Comparison of ENCODE assay signal across 13 cellular contexts in the genomic region with DNA sequence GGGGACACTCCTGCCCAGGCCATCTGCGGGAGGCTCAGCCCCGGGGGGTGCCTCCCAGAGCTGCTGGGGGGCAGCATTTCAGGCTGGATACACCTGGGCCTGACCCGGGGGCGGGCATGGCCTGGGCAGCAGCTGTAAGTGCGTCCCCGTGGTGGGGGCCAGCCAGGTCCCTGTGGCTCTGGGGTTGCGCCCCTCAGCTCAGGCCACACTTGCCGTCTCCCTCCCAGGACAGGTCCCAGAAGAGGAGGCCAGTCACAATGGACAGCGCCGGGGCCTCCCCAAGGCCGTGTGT. TPM values are rescaled to one million over a fixed set of nuclear protein-coding genes. Genes with fewer than 3 reads are reported as not detected.
A peak's percentile ranks its signal among the peaks of the same experiment; 100 is the strongest.
DNase-seq lines count a peak whose midpoint lies in the region; ATAC-seq and TF ChIP-seq lines count a peak whose summit lies in the region.
"Had no signal": no experiment of that assay in that cellular context is flagged by ENCODE, and none has a peak within 500 bp of the region (broad histone marks: within the 10 kb centered on the region; RNA-seq: fewer than 3 reads in every experiment).

No MANE protein-coding gene starts in this region.

- no peaks in the 10 kb centered on the region for H3K4me1 Mint-ChIP-seq in WTC11
- H3K4me1 Mint-ChIP-seq in CD4-positive, alpha-beta memory T cell, result no peaks in the 10 kb centered on the region

- H3K27me3 ChIP-seq in HCT116 (ENCODE audit: insufficient read depth, low read length) (no peaks in the 10 kb centered on the region), mesenchymal stem cell (ENCODE audit: control insufficient read depth in 1 of 2, insufficient read depth in 1 of 2, low read length in 2 of 2) (no peaks in the 10 kb centered on the region)
- H3K27me3 ChIP-seq in CD4-positive, alpha-beta memory T cell (ENCODE audit: insufficient read depth, low read length), result no peaks in the 10 kb centered on the region

- no peak overlapping the region for H2BK12ac ChIP-seq in mesenchymal stem cell (ENCODE audit: low read length in 2 of 2)

- H2BK15ac ChIP-seq in mesenchymal stem cell (ENCODE audit: low read depth, poor library complexity, severe bottlenecking), result no peak overlapping the region

- no peaks in the 10 kb centered on the region for H4K20me1 ChIP-seq in HCT116 (ENCODE audit: insufficient read depth)

- CTCF ChIA-PET in HCT116 (lab: Charles Lee), result interaction anchor here (0.9 to 1.4 kb wide), 3 partner anchors 15 to 40 kb away, joined by 3 to 5 read pairs (median 4); no protein-coding TSS in a partner anchor
- CTCF ChIA-PET in WTC11 (lab: Charles Lee), result interaction anchor here (1.1 to 2.1 kb wide), 5 partner anchors 9 to 222 kb away, joined by 3 to 8 read pairs (median 5); no protein-coding TSS in a partner anchor
- CTCF ChIA-PET in CD4-positive, alpha-beta memory T cell (lab: Charles Lee; ENCODE audit: partially characterized antibody), result no interaction called here

- TF ChIP-seq POLR2A in HCT116 (IDR thresholded peaks at IDR 0.05; ENCODE audit: borderline replicate concordance, extremely low read depth, insufficient read depth, insufficient read length), result no peak

- no peak overlapping the region for H3K4me2 ChIP-seq in HCT116 (ENCODE audit: low read length)
- no peak overlapping the region for H3K4me2 ChIP-seq in mesenchymal stem cell (ENCODE audit: low read length, poor library complexity, severe bottlenecking)

- H3K18ac ChIP-seq in mesenchymal stem cell (ENCODE audit: low read depth in 1 of 2, low read length in 2 of 2), result no peak overlapping the region

- no peak overlapping the region for H3K4ac ChIP-seq in mesenchymal stem cell (ENCODE audit: low read depth in 1 of 2, low read length in 2 of 2)

- no peak overlapping the region for H2AK5ac ChIP-seq in mesenchymal stem cell (ENCODE audit: low read length, severe bottlenecking)

- H3K23ac ChIP-seq in mesenchymal stem cell (ENCODE audit: low read length in 2 of 2), result no peak overlapping the region

- H3K36me3 ChIP-seq in HCT116 (ENCODE audit: control insufficient read depth in 1 of 2, insufficient read depth in 2 of 2, low read length in 2 of 2) (peaks cover 0 to 6% of the 10 kb centered on the region in 2 experiments; a peak in 2 of 4 replicates), mesenchymal stem cell (ENCODE audit: control insufficient read depth in 1 of 2, insufficient read depth in 2 of 2, low read depth in 1 of 2, low read length in 2 of 2) (peaks cover 16 to 97% of the 10 kb centered on the region in 2 experiments)
- peaks cover 8% of the 10 kb centered on the region for H3K36me3 ChIP-seq in CD4-positive, alpha-beta memory T cell (ENCODE audit: insufficient read depth, low read length)

- H3K27me3 Mint-ChIP-seq in WTC11 (ENCODE audit: low read depth), result no peaks in the 10 kb centered on the region
- no peaks in the 10 kb centered on the region for H3K27me3 Mint-ChIP-seq in CD4-positive, alpha-beta memory T cell

- H4K8ac ChIP-seq in mesenchymal stem cell (ENCODE audit: low read length), result no peak overlapping the region

- peaks cover 15 to 25% of the 10 kb centered on the region in 2 experiments for H3K4me1 ChIP-seq in HCT116 (ENCODE audit: control insufficient read depth in 1 of 2, insufficient read depth in 2 of 2, low read length in 2 of 2)
- H3K4me1 ChIP-seq in mesenchymal stem cell (ENCODE audit: control insufficient read depth, insufficient read depth, low read depth, low read length), result peaks cover 43% of the 10 kb centered on the region
- H3K4me1 ChIP-seq in CD4-positive, alpha-beta memory T cell (ENCODE audit: insufficient read depth, low read length), result no peaks in the 10 kb centered on the region
- H3K4me1 ChIP-seq: Caco-2, HAP-1 had no signal

- no peak overlapping the region for H3K14ac ChIP-seq in mesenchymal stem cell (ENCODE audit: low read length in 2 of 2)

- no peak overlapping the region for H4K91ac ChIP-seq in mesenchymal stem cell (ENCODE audit: low read length)

- DNase-seq in HCT116 (ENCODE audit: low read depth, low spot score), result no peak
- DNase-seq in WTC11 (ENCODE audit: low spot score), result no peak
- no peak for DNase-seq in mesenchymal stem cell
- no peak for DNase-seq in CD4-positive, alpha-beta memory T cell
- DNase-seq in Right ventricle myocardium inferior (ENCODE audit: missing footprints), result no peak
- DNase-seq: Caco-2, DMS153, DND-41, GOT3 had no signal

- no peak for ATAC-seq in HCT116
- no peak for ATAC-seq in WTC11
- no peak for ATAC-seq in GM18868 (IDR thresholded peaks at IDR 0.05; ENCODE audit: unreplicated experiment)
- ATAC-seq in GM21515 (IDR thresholded peaks at IDR 0.05; ENCODE audit: unreplicated experiment), result no peak
- ATAC-seq in Right ventricle myocardium inferior, result no peak
- ATAC-seq: CD8-positive, alpha-beta T cell had no signal

- H2AFZ ChIP-seq in HCT116 (ENCODE audit: low read depth, low read length, poor library complexity, severe bottlenecking), result no peak overlapping the region
- peak overlapping the region; percentile 32 for H2AFZ ChIP-seq in mesenchymal stem cell (ENCODE audit: low read depth, low read length)

- no peak for TF ChIP-seq RAD21 in HCT116 (IDR thresholded peaks at IDR 0.05; ENCODE audit: low read depth)

- H3K9me3 ChIP-seq in HCT116 (ENCODE audit: control insufficient read depth in 1 of 2, insufficient read depth in 1 of 2, low read depth in 1 of 2, low read length in 2 of 2) (no peaks in the 10 kb centered on the region), mesenchymal stem cell (ENCODE audit: control insufficient read depth, low read length) (no peaks in the 10 kb centered on the region)
- H3K9me3 ChIP-seq in CD4-positive, alpha-beta memory T cell (ENCODE audit: control insufficient read depth in 1 of 2, low read length in 2 of 2), result no peaks in the 10 kb centered on the region
- H3K9me3 ChIP-seq: Caco-2, HAP-1 had no signal

- no TSS peak for BruUV-seq in HCT116 (replicated peaks; lab: Mats Ljungman, UMichigan)

- TF ChIP-seq CTCF in HCT116 (IDR thresholded peaks at IDR 0.05 in 2 of 3, conservative IDR thresholded peaks at IDR 0.05 in 1 of 3; ENCODE audit: borderline replicate concordance in 1 of 3, insufficient read depth in 1 of 3, low read depth in 2 of 3, low read length in 2 of 3) (no peak), WTC11 (IDR thresholded peaks at IDR 0.05) (no peak)

- 97% methylated on average over 11 of the region's 11 CpGs for WGBS in mesenchymal stem cell

- H3K4me3 ChIP-seq in HCT116 (replicated peaks in 1 of 2; ENCODE audit: low read depth in 1 of 2, low read length in 2 of 2) (no peak overlapping the region), mesenchymal stem cell (ENCODE audit: insufficient read depth in 1 of 2, low read depth in 1 of 2, low read length in 2 of 2) (no peak overlapping the region)
- H3K4me3 ChIP-seq in CD4-positive, alpha-beta memory T cell (ENCODE audit: low read length in 2 of 2), result no peak overlapping the region
- H3K4me3 ChIP-seq: HAP-1 had no signal

- H3K4me3 Mint-ChIP-seq in WTC11, result no peak overlapping the region
- no peak overlapping the region for H3K4me3 Mint-ChIP-seq in CD4-positive, alpha-beta memory T cell
- H3K4me3 Mint-ChIP-seq: CD8-positive, alpha-beta T cell had no signal

- H3K27ac ChIP-seq in HCT116 (ENCODE audit: low read depth, low read length), result peak overlapping the region; percentile 92; the same call in 1 of the 2 replicates
- H3K27ac ChIP-seq in mesenchymal stem cell (ENCODE audit: low read length, poor library complexity, severe bottlenecking), result no peak overlapping the region
- no peak overlapping the region for H3K27ac ChIP-seq in CD4-positive, alpha-beta memory T cell (ENCODE audit: low read depth, low read length)

- intact Hi-C loops in HCT116 (cut with micrococcal nuclease), result no loop called here
- intact Hi-C loops in CD4-positive, alpha-beta memory T cell (cut with micrococcal nuclease), result no loop called here
- intact Hi-C loops in Right ventricle myocardium inferior (cut with DNase I), result no loop called here

- no peak overlapping the region for H2BK5ac ChIP-seq in mesenchymal stem cell (ENCODE audit: low read depth, low read length, poor library complexity, severe bottlenecking)

- no peak overlapping the region for H2BK120ac ChIP-seq in mesenchymal stem cell (ENCODE audit: low read depth, low read length)

- RAD21 ChIA-PET in HCT116 (lab: Charles Lee; ENCODE audit: low non-redundant PET in 1 of 2, low total read pairs in 2 of 2, uncharacterized antibody in 2 of 2, unreplicated experiment in 2 of 2), result no interaction called here

- H3K27ac Mint-ChIP-seq in WTC11, result no peak overlapping the region
- H3K27ac Mint-ChIP-seq in CD4-positive, alpha-beta memory T cell, result no peak overlapping the region
- H3K27ac Mint-ChIP-seq: CD8-positive, alpha-beta T cell had no signal

- no peaks in the 10 kb centered on the region for H3K9me2 ChIP-seq in HCT116 (ENCODE audit: insufficient read depth)

- peaks cover 2% of the 10 kb centered on the region; the same call in 1 of the 2 replicates for H3K79me2 ChIP-seq in HCT116 (ENCODE audit: insufficient read depth, low read length)

- peaks cover 36% of the 10 kb centered on the region for H3K79me1 ChIP-seq in mesenchymal stem cell (replicated peaks; ENCODE audit: low read length, poor library complexity, severe bottlenecking)

- no peak overlapping the region for H3K9ac ChIP-seq in HCT116 (ENCODE audit: low read length)
- H3K9ac ChIP-seq in mesenchymal stem cell (ENCODE audit: low read length), result no peak overlapping the region

- H3K36me3 Mint-ChIP-seq in WTC11, result no peaks in the 10 kb centered on the region
- H3K36me3 Mint-ChIP-seq in CD4-positive, alpha-beta memory T cell, result peaks cover 0 to 5% of the 10 kb centered on the region in 2 donors

- POLR2A ChIA-PET in HCT116 (lab: Charles Lee) (no interaction called here), WTC11 (lab: Charles Lee) (no interaction called here)
- POLR2A ChIA-PET in CD4-positive, alpha-beta memory T cell (lab: Charles Lee; ENCODE audit: partially characterized antibody), result interaction anchor here (1.4 kb wide), 1 partner anchor 43 kb away, joined by 6 read pairs; a partner anchor contains a TSS

- no peaks in the 10 kb centered on the region for H3K9me3 Mint-ChIP-seq in WTC11
- H3K9me3 Mint-ChIP-seq in CD4-positive, alpha-beta memory T cell, result no peaks in the 10 kb centered on the region
- H3K9me3 Mint-ChIP-seq: CD8-positive, alpha-beta T cell had no signal

RNA-seq across cellular contexts. Expression of a gene that starts 11.6 kb away (rescaled TPM):
- total RNA-seq in HCT116 (2021; ENCODE audit: unreplicated experiment) (23.8 TPM), WTC11 (2021) (21.9 to 23.6 TPM (median 23.4 TPM) in 3 replicates), Right ventricle myocardium inferior (1.2 TPM)
- polyA plus RNA-seq in HCT116 (2012), result 11.1 and 11.8 TPM in 2 replicates
- polyA plus RNA-seq in mesenchymal stem cell (2013, experiment 1 of 2), result 8.1 TPM
- 8.0 TPM for polyA plus RNA-seq in mesenchymal stem cell (2013, experiment 2 of 2)
- not detected for total RNA-seq in CD4-positive, alpha-beta memory T cell
- not detected for polyA plus RNA-seq in CD4-positive, alpha-beta memory T cell

RNA-seq across cellular contexts. Expression of a gene that starts 15.4 kb away (rescaled TPM):
- total RNA-seq in HCT116 (2021; ENCODE audit: unreplicated experiment) (428 TPM), WTC11 (2021) (262 to 277 TPM (median 270 TPM) in 3 replicates), Right ventricle myocardium inferior (656 TPM)
- polyA plus RNA-seq in HCT116 (2012), result 468 and 508 TPM in 2 replicates
- 121 TPM for polyA plus RNA-seq in mesenchymal stem cell (2013, experiment 1 of 2)
- 127 TPM for polyA plus RNA-seq in mesenchymal stem cell (2013, experiment 2 of 2)
- 100 to 1,000 TPM; 105 to 108 TPM for total RNA-seq in CD4-positive, alpha-beta memory T cell
- 100 to 1,000 TPM; 133 to 243 TPM for polyA plus RNA-seq in CD4-positive, alpha-beta memory T cell

RNA-seq across cellular contexts. Expression of a gene that starts 20.6 kb away (rescaled TPM):
- total RNA-seq in HCT116 (2021; ENCODE audit: unreplicated experiment) (86.9 TPM), WTC11 (2021) (106 to 112 TPM (median 106 TPM) in 3 replicates), Right ventricle myocardium inferior (49.9 TPM)
- 67.3 and 71.4 TPM in 2 replicates for polyA plus RNA-seq in HCT116 (2012)
- 31.4 TPM for polyA plus RNA-seq in mesenchymal stem cell (2013, experiment 1 of 2)
- polyA plus RNA-seq in mesenchymal stem cell (2013, experiment 2 of 2), result 31.8 TPM
- 100 to 1,000 TPM; 112 to 114 TPM for total RNA-seq in CD4-positive, alpha-beta memory T cell
- polyA plus RNA-seq in CD4-positive, alpha-beta memory T cell, result 10 to 100 TPM; 11.0 to 43.5 TPM

RNA-seq across cellular contexts. Expression of a gene that starts 22.2 kb away (rescaled TPM):
- total RNA-seq in HCT116 (2021; ENCODE audit: unreplicated experiment), result 146 TPM
- polyA plus RNA-seq in HCT116 (2012), result 63.2 and 79.4 TPM in 2 replicates
- total RNA-seq in WTC11 (2021), result 189 to 190 TPM (median 189 TPM) in 3 replicates
- 58.6 TPM for polyA plus RNA-seq in mesenchymal stem cell (2013, experiment 1 of 2)
- polyA plus RNA-seq in mesenchymal stem cell (2013, experiment 2 of 2), result 58.0 TPM
- total RNA-seq in CD4-positive, alpha-beta memory T cell, result 10 to 100 TPM; 30.3 to 34.0 TPM
- 1 to 10 TPM in 1 of 2 donors, under 1 TPM in 1; 0.75 to 6.1 TPM for polyA plus RNA-seq in CD4-positive, alpha-beta memory T cell
- total RNA-seq in Right ventricle myocardium inferior, result 62.8 TPM

RNA-seq across cellular contexts. Expression of a gene that starts 43.0 kb away (rescaled TPM):
- total RNA-seq in HCT116 (2021; ENCODE audit: unreplicated experiment) (276 TPM), WTC11 (2021) (256 to 298 TPM (median 256 TPM) in 3 replicates), Right ventricle myocardium inferior (219 TPM)
- polyA plus RNA-seq in HCT116 (2012), result 398 and 405 TPM in 2 replicates
- 118 TPM for polyA plus RNA-seq in mesenchymal stem cell (2013, experiment 1 of 2)
- polyA plus RNA-seq in mesenchymal stem cell (2013, experiment 2 of 2), result 120 TPM
- 100 to 1,000 TPM; 574 to 638 TPM for total RNA-seq in CD4-positive, alpha-beta memory T cell
- 100 to 1,000 TPM; 160 to 257 TPM for polyA plus RNA-seq in CD4-positive, alpha-beta memory T cell

Comparison
In these comparisons a context has a peak if more than half of its experiments do, and no peak if none do; other contexts are left out.
1. RNA of a gene that starts 11.6 kb away (total RNA-seq): 23.8 TPM in HCT116 (single experiment) and 21.9 to 23.6 TPM in WTC11; 1.2 TPM in Right ventricle myocardium inferior (single experiment) and not detected in CD4-positive, alpha-beta memory T cell; every median in the first group is over 10 times any median in the second.